1 cellular context compared by ENCODE assay signal in genomic region chr1:66542811-66543767, GRCh38.
A peak's percentile ranks its signal among the peaks of the same experiment; 100 is the strongest.
TF ChIP-seq lines count a peak whose summit lies in the region.

No MANE protein-coding gene starts in this region.

TF ChIP-seq in HepG2, 621 proteins besides CTCF, POLR2A, EP300 and RAD21 (continued from another document and continues in another):
- TF ChIP-seq, protein P1, sequence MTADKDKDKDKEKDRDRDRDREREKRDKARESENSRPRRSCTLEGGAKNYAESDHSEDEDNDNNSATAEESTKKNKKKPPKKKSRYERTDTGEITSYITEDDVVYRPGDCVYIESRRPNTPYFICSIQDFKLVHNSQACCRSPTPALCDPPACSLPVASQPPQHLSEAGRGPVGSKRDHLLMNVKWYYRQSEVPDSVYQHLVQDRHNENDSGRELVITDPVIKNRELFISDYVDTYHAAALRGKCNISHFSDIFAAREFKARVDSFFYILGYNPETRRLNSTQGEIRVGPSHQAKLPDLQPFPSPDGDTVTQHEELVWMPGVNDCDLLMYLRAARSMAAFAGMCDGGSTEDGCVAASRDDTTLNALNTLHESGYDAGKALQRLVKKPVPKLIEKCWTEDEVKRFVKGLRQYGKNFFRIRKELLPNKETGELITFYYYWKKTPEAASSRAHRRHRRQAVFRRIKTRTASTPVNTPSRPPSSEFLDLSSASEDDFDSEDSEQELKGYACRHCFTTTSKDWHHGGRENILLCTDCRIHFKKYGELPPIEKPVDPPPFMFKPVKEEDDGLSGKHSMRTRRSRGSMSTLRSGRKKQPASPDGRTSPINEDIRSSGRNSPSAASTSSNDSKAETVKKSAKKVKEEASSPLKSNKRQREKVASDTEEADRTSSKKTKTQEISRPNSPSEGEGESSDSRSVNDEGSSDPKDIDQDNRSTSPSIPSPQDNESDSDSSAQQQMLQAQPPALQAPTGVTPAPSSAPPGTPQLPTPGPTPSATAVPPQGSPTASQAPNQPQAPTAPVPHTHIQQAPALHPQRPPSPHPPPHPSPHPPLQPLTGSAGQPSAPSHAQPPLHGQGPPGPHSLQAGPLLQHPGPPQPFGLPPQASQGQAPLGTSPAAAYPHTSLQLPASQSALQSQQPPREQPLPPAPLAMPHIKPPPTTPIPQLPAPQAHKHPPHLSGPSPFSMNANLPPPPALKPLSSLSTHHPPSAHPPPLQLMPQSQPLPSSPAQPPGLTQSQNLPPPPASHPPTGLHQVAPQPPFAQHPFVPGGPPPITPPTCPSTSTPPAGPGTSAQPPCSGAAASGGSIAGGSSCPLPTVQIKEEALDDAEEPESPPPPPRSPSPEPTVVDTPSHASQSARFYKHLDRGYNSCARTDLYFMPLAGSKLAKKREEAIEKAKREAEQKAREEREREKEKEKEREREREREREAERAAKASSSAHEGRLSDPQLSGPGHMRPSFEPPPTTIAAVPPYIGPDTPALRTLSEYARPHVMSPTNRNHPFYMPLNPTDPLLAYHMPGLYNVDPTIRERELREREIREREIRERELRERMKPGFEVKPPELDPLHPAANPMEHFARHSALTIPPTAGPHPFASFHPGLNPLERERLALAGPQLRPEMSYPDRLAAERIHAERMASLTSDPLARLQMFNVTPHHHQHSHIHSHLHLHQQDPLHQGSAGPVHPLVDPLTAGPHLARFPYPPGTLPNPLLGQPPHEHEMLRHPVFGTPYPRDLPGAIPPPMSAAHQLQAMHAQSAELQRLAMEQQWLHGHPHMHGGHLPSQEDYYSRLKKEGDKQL (CRISPR knock-in tag; IDR thresholded peaks at IDR 0.05; ENCODE audit: low read depth) = peak; percentile 76; the same call in 1 of the 2 replicates
- TF ChIP-seq, protein P2, sequence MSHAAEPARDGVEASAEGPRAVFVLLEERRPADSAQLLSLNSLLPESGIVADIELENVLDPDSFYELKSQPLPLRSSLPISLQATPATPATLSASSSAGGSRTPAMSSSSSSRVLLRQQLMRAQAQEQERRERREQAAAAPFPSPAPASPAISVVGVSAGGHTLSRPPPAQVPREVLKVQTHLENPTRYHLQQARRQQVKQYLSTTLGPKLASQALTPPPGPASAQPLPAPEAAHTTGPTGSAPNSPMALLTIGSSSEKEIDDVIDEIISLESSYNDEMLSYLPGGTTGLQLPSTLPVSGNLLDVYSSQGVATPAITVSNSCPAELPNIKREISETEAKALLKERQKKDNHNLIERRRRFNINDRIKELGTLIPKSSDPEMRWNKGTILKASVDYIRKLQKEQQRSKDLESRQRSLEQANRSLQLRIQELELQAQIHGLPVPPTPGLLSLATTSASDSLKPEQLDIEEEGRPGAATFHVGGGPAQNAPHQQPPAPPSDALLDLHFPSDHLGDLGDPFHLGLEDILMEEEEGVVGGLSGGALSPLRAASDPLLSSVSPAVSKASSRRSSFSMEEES (CRISPR knock-in tag; IDR thresholded peaks at IDR 0.05) = peak; percentile 43
- TF ChIP-seq, protein P3, sequence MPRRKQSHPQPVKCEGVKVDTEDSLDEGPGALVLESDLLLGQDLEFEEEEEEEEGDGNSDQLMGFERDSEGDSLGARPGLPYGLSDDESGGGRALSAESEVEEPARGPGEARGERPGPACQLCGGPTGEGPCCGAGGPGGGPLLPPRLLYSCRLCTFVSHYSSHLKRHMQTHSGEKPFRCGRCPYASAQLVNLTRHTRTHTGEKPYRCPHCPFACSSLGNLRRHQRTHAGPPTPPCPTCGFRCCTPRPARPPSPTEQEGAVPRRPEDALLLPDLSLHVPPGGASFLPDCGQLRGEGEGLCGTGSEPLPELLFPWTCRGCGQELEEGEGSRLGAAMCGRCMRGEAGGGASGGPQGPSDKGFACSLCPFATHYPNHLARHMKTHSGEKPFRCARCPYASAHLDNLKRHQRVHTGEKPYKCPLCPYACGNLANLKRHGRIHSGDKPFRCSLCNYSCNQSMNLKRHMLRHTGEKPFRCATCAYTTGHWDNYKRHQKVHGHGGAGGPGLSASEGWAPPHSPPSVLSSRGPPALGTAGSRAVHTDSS (CRISPR knock-in tag; conservative IDR thresholded peaks at IDR 0.05) = no peak
- TF ChIP-seq ZBTB3 (CRISPR knock-in tag; IDR thresholded peaks at IDR 0.05; ENCODE audit: borderline replicate concordance, low read depth) (no peak), GATAD1 (CRISPR knock-in tag; IDR thresholded peaks at IDR 0.05) (peak; percentile 33; the same call in 1 of the 2 replicates), SALL1 (CRISPR knock-in tag; IDR thresholded peaks at IDR 0.05) (peak; percentile 77), TP53 (CRISPR knock-in tag; conservative IDR thresholded peaks at IDR 0.05) (peak; percentile 70; the same call in 1 of the 2 replicates), MEIS2 (CRISPR knock-in tag; IDR thresholded peaks at IDR 0.05) (0 out of 2 replicates have a peak, but pooled peaks have one; percentile 47), ZBTB20 (CRISPR knock-in tag; IDR thresholded peaks at IDR 0.05; ENCODE audit: borderline replicate concordance, low read depth) (0 out of 2 replicates have a peak, but pooled peaks have one; percentile 46), MAFK (conservative IDR thresholded peaks at IDR 0.05 in 1 of 2, IDR thresholded peaks at IDR 0.05 in 1 of 2; ENCODE audit: low read length in 2 of 2) (0 out of 4 replicates have a peak, but pooled peaks of 1 of the 2 experiments have one; percentile 0), HMGXB4 (CRISPR knock-in tag; IDR thresholded peaks at IDR 0.05; ENCODE audit: borderline replicate concordance in 1 of 2, low read depth in 1 of 2) (0 out of 4 replicates have a peak, but pooled peaks of 1 of the 2 experiments have one; percentile 32), TBX3 (IDR thresholded peaks at IDR 0.05; ENCODE audit: borderline replicate concordance) (peak; percentile 86; the same call in 1 of the 2 replicates), NR2F2 (IDR thresholded peaks at IDR 0.05; ENCODE audit: borderline replicate concordance, low read depth) (0 out of 2 replicates have a peak, but pooled peaks have one; percentile 48), ZNF552 (CRISPR knock-in tag; IDR thresholded peaks at IDR 0.05; ENCODE audit: borderline replicate concordance) (no peak), RCOR2 (CRISPR knock-in tag; IDR thresholded peaks at IDR 0.05) (peak; percentile 51; the same call in 1 of the 2 replicates), ZSCAN9 (CRISPR knock-in tag; IDR thresholded peaks at IDR 0.05; ENCODE audit: borderline replicate concordance) (0 out of 2 replicates have a peak, but pooled peaks have one; percentile 32), ZFP1 (CRISPR knock-in tag; IDR thresholded peaks at IDR 0.05) (peak; percentile 73; the same call in 1 of the 2 replicates), ZNF501 (CRISPR knock-in tag; IDR thresholded peaks at IDR 0.05) (peak; percentile 36; the same call in 1 of the 2 replicates), DDIT3 (CRISPR knock-in tag; IDR thresholded peaks at IDR 0.05) (no peak), USF2 (IDR thresholded peaks at IDR 0.05; ENCODE audit: low read depth, low read length) (no peak), USF2 (CRISPR knock-in tag; IDR thresholded peaks at IDR 0.05; ENCODE audit: borderline replicate concordance) (peak; percentile 51; the same call in 1 of the 2 replicates), PITX1 (CRISPR knock-in tag; IDR thresholded peaks at IDR 0.05) (peak; percentile 70; the same call in 1 of the 2 replicates), ISL2 (CRISPR knock-in tag; IDR thresholded peaks at IDR 0.05) (peak; percentile 85), ZNF333 (CRISPR knock-in tag; IDR thresholded peaks at IDR 0.05; ENCODE audit: borderline replicate concordance) (no peak), REPIN1 (CRISPR knock-in tag; IDR thresholded peaks at IDR 0.05; ENCODE audit: borderline replicate concordance, low read depth) (peak; percentile 50; the same call in 1 of the 2 replicates), FOXA1 (IDR thresholded peaks at IDR 0.05) (no peak), FOXA1 (CRISPR knock-in tag; IDR thresholded peaks at IDR 0.05) (peak; percentile 88), ZMYM4 (CRISPR knock-in tag; IDR thresholded peaks at IDR 0.05) (peak; percentile 84), ZNF652 (CRISPR knock-in tag; IDR thresholded peaks at IDR 0.05; ENCODE audit: borderline replicate concordance, low read depth) (0 out of 2 replicates have a peak, but pooled peaks have one; percentile 6), PHF5A (CRISPR knock-in tag; IDR thresholded peaks at IDR 0.05; ENCODE audit: low read depth, unreplicated experiment) (peak; percentile 52), FOXA3 (CRISPR knock-in tag; IDR thresholded peaks at IDR 0.05) (peak; percentile 85), ZFP82 (CRISPR knock-in tag; IDR thresholded peaks at IDR 0.05; ENCODE audit: borderline replicate concordance) (no peak), FOSL2 (CRISPR knock-in tag; IDR thresholded peaks at IDR 0.05) (peak; percentile 96), ZSCAN12 (CRISPR knock-in tag; IDR thresholded peaks at IDR 0.05) (no peak)
- TF ChIP-seq, protein P4, sequence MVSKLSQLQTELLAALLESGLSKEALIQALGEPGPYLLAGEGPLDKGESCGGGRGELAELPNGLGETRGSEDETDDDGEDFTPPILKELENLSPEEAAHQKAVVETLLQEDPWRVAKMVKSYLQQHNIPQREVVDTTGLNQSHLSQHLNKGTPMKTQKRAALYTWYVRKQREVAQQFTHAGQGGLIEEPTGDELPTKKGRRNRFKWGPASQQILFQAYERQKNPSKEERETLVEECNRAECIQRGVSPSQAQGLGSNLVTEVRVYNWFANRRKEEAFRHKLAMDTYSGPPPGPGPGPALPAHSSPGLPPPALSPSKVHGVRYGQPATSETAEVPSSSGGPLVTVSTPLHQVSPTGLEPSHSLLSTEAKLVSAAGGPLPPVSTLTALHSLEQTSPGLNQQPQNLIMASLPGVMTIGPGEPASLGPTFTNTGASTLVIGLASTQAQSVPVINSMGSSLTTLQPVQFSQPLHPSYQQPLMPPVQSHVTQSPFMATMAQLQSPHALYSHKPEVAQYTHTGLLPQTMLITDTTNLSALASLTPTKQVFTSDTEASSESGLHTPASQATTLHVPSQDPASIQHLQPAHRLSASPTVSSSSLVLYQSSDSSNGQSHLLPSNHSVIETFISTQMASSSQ (IDR thresholded peaks at IDR 0.05; ENCODE audit: low read depth) = peak; percentile 68; the same call in 1 of the 2 replicates
- TF ChIP-seq, protein P4 (CRISPR knock-in tag; IDR thresholded peaks at IDR 0.05; ENCODE audit: borderline replicate concordance) = peak; percentile 43; the same call in 1 of the 2 replicates
- TF ChIP-seq, protein P5, sequence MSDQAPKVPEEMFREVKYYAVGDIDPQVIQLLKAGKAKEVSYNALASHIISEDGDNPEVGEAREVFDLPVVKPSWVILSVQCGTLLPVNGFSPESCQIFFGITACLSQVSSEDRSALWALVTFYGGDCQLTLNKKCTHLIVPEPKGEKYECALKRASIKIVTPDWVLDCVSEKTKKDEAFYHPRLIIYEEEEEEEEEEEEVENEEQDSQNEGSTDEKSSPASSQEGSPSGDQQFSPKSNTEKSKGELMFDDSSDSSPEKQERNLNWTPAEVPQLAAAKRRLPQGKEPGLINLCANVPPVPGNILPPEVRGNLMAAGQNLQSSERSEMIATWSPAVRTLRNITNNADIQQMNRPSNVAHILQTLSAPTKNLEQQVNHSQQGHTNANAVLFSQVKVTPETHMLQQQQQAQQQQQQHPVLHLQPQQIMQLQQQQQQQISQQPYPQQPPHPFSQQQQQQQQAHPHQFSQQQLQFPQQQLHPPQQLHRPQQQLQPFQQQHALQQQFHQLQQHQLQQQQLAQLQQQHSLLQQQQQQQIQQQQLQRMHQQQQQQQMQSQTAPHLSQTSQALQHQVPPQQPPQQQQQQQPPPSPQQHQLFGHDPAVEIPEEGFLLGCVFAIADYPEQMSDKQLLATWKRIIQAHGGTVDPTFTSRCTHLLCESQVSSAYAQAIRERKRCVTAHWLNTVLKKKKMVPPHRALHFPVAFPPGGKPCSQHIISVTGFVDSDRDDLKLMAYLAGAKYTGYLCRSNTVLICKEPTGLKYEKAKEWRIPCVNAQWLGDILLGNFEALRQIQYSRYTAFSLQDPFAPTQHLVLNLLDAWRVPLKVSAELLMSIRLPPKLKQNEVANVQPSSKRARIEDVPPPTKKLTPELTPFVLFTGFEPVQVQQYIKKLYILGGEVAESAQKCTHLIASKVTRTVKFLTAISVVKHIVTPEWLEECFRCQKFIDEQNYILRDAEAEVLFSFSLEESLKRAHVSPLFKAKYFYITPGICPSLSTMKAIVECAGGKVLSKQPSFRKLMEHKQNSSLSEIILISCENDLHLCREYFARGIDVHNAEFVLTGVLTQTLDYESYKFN (CRISPR knock-in tag; conservative IDR thresholded peaks at IDR 0.05) = peak; percentile 92
